ENCODE assay signal across 9 cellular contexts in genomic region chr1:63004868-63005267, GRCh38.
A peak's percentile ranks its signal among the peaks of the same experiment; 100 is the strongest.
DNase-seq lines count a peak whose midpoint lies in the region; TF ChIP-seq lines count a peak whose summit lies in the region.
"Had no signal": no experiment of that assay in that cellular context is flagged by ENCODE, and none has a peak within 500 bp of the region (broad histone marks: within the 10 kb centered on the region; RNA-seq: fewer than 3 reads in every experiment).

No MANE protein-coding gene starts in this region.

- no peaks in the 10 kb centered on the region for H4K20me1 ChIP-seq in OCI-LY3 (ENCODE audit: insufficient read depth, low read length)

- H3K4me1 ChIP-seq in OCI-LY3 (ENCODE audit: low read length) (peaks cover 26% of the 10 kb centered on the region), adrenal gland (replicated peaks in 1 of 2) (no peaks in the 10 kb centered on the region), right atrium auricular region (no peaks in the 10 kb centered on the region)

- H3K4me2 ChIP-seq in OCI-LY3 (ENCODE audit: low read length): no peak overlapping the region

- H3K27me3 ChIP-seq in OCI-LY3 (ENCODE audit: low read depth, low read length) (no peaks in the 10 kb centered on the region), adrenal gland (peaks cover 15% of the 10 kb centered on the region), right atrium auricular region (no peaks in the 10 kb centered on the region)

- H3K79me2 ChIP-seq in OCI-LY3 (ENCODE audit: low read length): no peaks in the 10 kb centered on the region

- H3K27ac ChIP-seq in OCI-LY3 (ENCODE audit: low read length) (no peak overlapping the region), adrenal gland (no peak overlapping the region), right atrium auricular region (no peak overlapping the region)

- H3K36me3 ChIP-seq in OCI-LY3 (replicated peaks; ENCODE audit: low read depth, low read length): no peaks in the 10 kb centered on the region
- H3K36me3 ChIP-seq in adrenal gland (replicated peaks in 1 of 2): no peaks in the 10 kb centered on the region
- no peaks in the 10 kb centered on the region for H3K36me3 ChIP-seq in right atrium auricular region

- intact Hi-C loops in adrenal gland (cut with DNase I): no loop called here

- 63 to 77% (median 66%) methylated on average over 1 of the region's 1 CpG for WGBS in adrenal gland, 4 donors

- H3K4me3 ChIP-seq in OCI-LY3 (ENCODE audit: low read length) (no peak overlapping the region), fibroblast of mammary gland (ENCODE audit: control insufficient read depth, low read depth, low read length) (no peak overlapping the region), retinal pigment epithelial cell (ENCODE audit: low read length) (no peak overlapping the region), adrenal gland (no peak overlapping the region), right atrium auricular region (no peak overlapping the region)

- H3K9me3 ChIP-seq in OCI-LY3 (ENCODE audit: insufficient read depth, low read length) (no peaks in the 10 kb centered on the region), adrenal gland (replicated peaks in 1 of 3) (no peaks in the 10 kb centered on the region), right atrium auricular region (no peaks in the 10 kb centered on the region)

- TF ChIP-seq CTCF in OCI-LY3 (IDR thresholded peaks at IDR 0.05; ENCODE audit: low read depth, low read length) (peak; percentile 41), fibroblast of mammary gland (conservative IDR thresholded peaks at IDR 0.05; ENCODE audit: control insufficient read depth, insufficient read depth, low read depth, low read length) (peak; percentile 37), retinal pigment epithelial cell (conservative IDR thresholded peaks at IDR 0.05; ENCODE audit: low read depth, low read length) (peak; percentile 60), adrenal gland (IDR thresholded peaks at IDR 0.05) (peak in 1 of 6 experiments; percentile 2), right atrium auricular region (IDR thresholded peaks at IDR 0.05) (peak in 1 of 2 donors; percentile 22)

- H3K9ac ChIP-seq in OCI-LY3 (ENCODE audit: low read length): no peak overlapping the region

- TF ChIP-seq POLR2A in adrenal gland (IDR thresholded peaks at IDR 0.05): no peak

- DNase-seq in NCI-H1105 treated with DMSO at 0.1 percent for 48 hours (lab: John Stamatoyannopoulos, UW) (peak; percentile 48), NCI-H1105 (lab: John Stamatoyannopoulos, UW) (no peak), fibroblast of mammary gland (ENCODE audit: low read depth) (peak; percentile 20), retinal pigment epithelial cell (ENCODE audit: low read depth) (no peak), adrenal gland (no peak), right atrium auricular region (ENCODE audit: low spot score) (no peak)
- no peak for DNase-seq in activated CD8-positive, alpha-beta memory T cell treated with anti-CD3 and anti-CD28 coated beads for 24 hours
- DNase-seq: HFFc6 had no signal

- 0 out of 2 replicates have a peak overlapping the region, but pooled peaks have one; percentile 26 for H2AFZ ChIP-seq in OCI-LY3 (ENCODE audit: low read depth, low read length)

Comparison
In these comparisons a context has a peak if more than half of its experiments do, and no peak if none do; other contexts are left out.
1. DNase-seq: peak in NCI-H1105 treated with DMSO at 0.1 percent for 48 hours (single experiment) and fibroblast of mammary gland (single experiment); none in NCI-H1105 (single experiment), retinal pigment epithelial cell (single experiment), adrenal gland (0 of 7), right atrium auricular region (single experiment) and activated CD8-positive, alpha-beta memory T cell treated with anti-CD3 and anti-CD28 coated beads for 24 hours (single experiment).